In genomic region chr22:27991586-27992293, GRCh38 we compare ENCODE assay signal across 17 cellular contexts.
A peak's percentile ranks its signal among the peaks of the same experiment; 100 is the strongest.
DNase-seq lines count a peak whose midpoint lies in the region.
"Had no signal": no experiment of that assay in that cellular context is flagged by ENCODE, and none has a peak within 500 bp of the region (broad histone marks: within the 10 kb centered on the region; RNA-seq: fewer than 3 reads in every experiment).

No MANE protein-coding gene starts in this region.

- no peaks in the 10 kb centered on the region for H3K9me3 ChIP-seq in subcutaneous abdominal adipose tissue (ENCODE audit: control insufficient read depth in 5 of 5, low read length in 5 of 5)
- H3K9me3 ChIP-seq: breast epithelium, SJCRH30, thyroid gland had no signal

- H3K9ac ChIP-seq in subcutaneous abdominal adipose tissue (ENCODE audit: low read length in 5 of 5) = peak overlapping the region in 1 of 5 donors; percentile 60

- DNase-seq in activated effector memory CD4-positive, alpha-beta T cell treated with anti-CD3 and anti-CD28 coated beads, Interleukin-2, amount 50 U/mL, for 16 hours = peak; percentile 41
- DNase-seq in activated effector memory CD4-positive, alpha-beta T cell treated with Interleukin-2 at 50 U/mL for 16 hours = no peak
- DNase-seq in NAMALWA (ENCODE audit: low spot score) (peak; percentile 58), left kidney (ENCODE audit: low read depth, low spot score) (peak; percentile 66), NCI-H1092 (lab: John Stamatoyannopoulos, UW) (no peak), NCI-H1105 (lab: John Stamatoyannopoulos, UW) (no peak), SHP77 (lab: John Stamatoyannopoulos, UW) (no peak)
- DNase-seq: activated CD4-positive, alpha-beta memory T cell treated with anti-CD3 and anti-CD28 coated beads for 36 hours; activated T-cell treated with anti-CD3 and anti-CD28 coated beads, Interleukin-2, amount 50 U/mL, for 4 hours; immature natural killer cell; mammary epithelial cell; NCI-H187 treated with DMSO at 0.1 percent for 48 hours had no signal

- no peak overlapping the region for H3K4me3 ChIP-seq in subcutaneous abdominal adipose tissue (ENCODE audit: low read depth in 1 of 5, low read length in 5 of 5)
- H3K4me3 ChIP-seq: breast epithelium, SJCRH30, thyroid gland had no signal

- no peaks in the 10 kb centered on the region for H3K27me3 ChIP-seq in subcutaneous abdominal adipose tissue (ENCODE audit: control insufficient read depth in 5 of 5, insufficient read depth in 4 of 5, low read length in 5 of 5)
- H3K27me3 ChIP-seq: breast epithelium, SJCRH30, thyroid gland had no signal

- H3K4me1 ChIP-seq in subcutaneous abdominal adipose tissue (ENCODE audit: control insufficient read depth in 5 of 5, insufficient read depth in 5 of 5, low read length in 5 of 5) = peaks cover 5 to 24% (median 17%) of the 10 kb centered on the region in 5 donors
- H3K4me1 ChIP-seq: breast epithelium had no signal

- H3K36me3 ChIP-seq in subcutaneous abdominal adipose tissue (ENCODE audit: control insufficient read depth in 5 of 5, insufficient read depth in 5 of 5, low read length in 5 of 5) = peaks cover 0 to 75% (median 46%) of the 10 kb centered on the region in 5 donors
- H3K36me3 ChIP-seq: SJCRH30 had no signal

- peak overlapping the region; percentile 70 for H3K27ac ChIP-seq in subcutaneous abdominal adipose tissue (ENCODE audit: low read depth, low read length)
- H3K27ac ChIP-seq: SJCRH30, WERI-Rb-1 had no signal

Comparison
In these comparisons a context has a peak if more than half of its experiments do, and no peak if none do; other contexts are left out.
1. DNase-seq: peak in activated effector memory CD4-positive, alpha-beta T cell treated with anti-CD3 and anti-CD28 coated beads, Interleukin-2, amount 50 U/mL, for 16 hours (single experiment), NAMALWA (single experiment) and left kidney (single experiment); none in activated effector memory CD4-positive, alpha-beta T cell treated with Interleukin-2 at 50 U/mL for 16 hours (single experiment), NCI-H1092 (single experiment), NCI-H1105 (single experiment) and SHP77 (0 of 2).